ENCODE assay signal across 8 cellular contexts in genomic region chr14:100076630-100077029, GRCh38. TPM values are rescaled to one million over a fixed set of nuclear protein-coding genes. Genes with fewer than 3 reads are reported as not detected.
DNase-seq lines count a peak whose midpoint lies in the region; ATAC-seq, FAIRE-seq and TF ChIP-seq lines count a peak whose summit lies in the region.

No MANE protein-coding gene starts in this region.

- no peak overlapping the region for H2BK20ac ChIP-seq in IMR-90 (ENCODE audit: low read depth, low read length)

- H3K36me3 Mint-ChIP-seq in astrocyte (ENCODE audit: low read depth, unreplicated experiment) = peaks cover 4% of the 10 kb centered on the region

- no peak for TF ChIP-seq RAD21 in IMR-90 (IDR thresholded peaks at IDR 0.05; ENCODE audit: low read length)

- TF ChIP-seq CTCF in IMR-90 (conservative IDR thresholded peaks at IDR 0.05; ENCODE audit: low read depth, low read length) = no peak
- TF ChIP-seq CTCF in astrocyte (IDR thresholded peaks at IDR 0.05; ENCODE audit: insufficient read depth, low read depth, low read length) = no peak
- no peak for TF ChIP-seq CTCF in lower lobe of right lung (IDR thresholded peaks at IDR 0.05)

- POLR2A ChIA-PET in IMR-90 (lab: Charles Lee; ENCODE audit: unreplicated experiment) = no interaction called here

- no peak overlapping the region for H3K18ac ChIP-seq in IMR-90 (ENCODE audit: low read depth, low read length)

- H3K23ac ChIP-seq in IMR-90 (ENCODE audit: low read depth, low read length) = no peak overlapping the region

- H2BK120ac ChIP-seq in IMR-90 (ENCODE audit: low read depth, low read length) = no peak overlapping the region

- H3K4me3 Mint-ChIP-seq in astrocyte (ENCODE audit: unreplicated experiment) = no peak overlapping the region

- H3K9ac ChIP-seq in IMR-90 (ENCODE audit: low read depth, low read length) (no peak overlapping the region), astrocyte (ENCODE audit: low read length) (no peak overlapping the region)

- peak overlapping the region; percentile 44; the same call in 1 of the 2 replicates for H3K14ac ChIP-seq in IMR-90 (replicated peaks; ENCODE audit: low read depth, low read length)

- H4K91ac ChIP-seq in IMR-90 (ENCODE audit: insufficient read depth, low read depth, low read length) = no peak overlapping the region

- no peak for TF ChIP-seq POLR2A in IMR-90 (IDR thresholded peaks at IDR 0.05; ENCODE audit: low read depth, low read length)

- no peak overlapping the region for H2AK5ac ChIP-seq in IMR-90 (ENCODE audit: low read depth, low read length)

- in situ Hi-C loops in IMR-90 (cut with MboI; ENCODE audit: low sequenced_read_pairs) = no loop called here

- H3K27me3 ChIP-seq in ACC112 (ENCODE audit: insufficient read depth, low read length) (no peaks in the 10 kb centered on the region), IMR-90 (ENCODE audit: control insufficient read depth, insufficient read depth, low read length) (no peaks in the 10 kb centered on the region), astrocyte (ENCODE audit: insufficient read depth, low read length) (no peaks in the 10 kb centered on the region), lower lobe of right lung (ENCODE audit: low read depth) (no peaks in the 10 kb centered on the region)

- H4K5ac ChIP-seq in IMR-90 (ENCODE audit: low read depth, low read length) = no peak overlapping the region

- ATAC-seq in IMR-90 (ENCODE audit: low read depth) = peak; percentile 43
- ATAC-seq in lower lobe of right lung = peak; percentile 45
- no peak for ATAC-seq in HG03045 (IDR thresholded peaks at IDR 0.05; ENCODE audit: unreplicated experiment)

- H2AFZ ChIP-seq in ACC112 (ENCODE audit: low read length, unreplicated experiment) = peak overlapping the region; percentile 18
- H2AFZ ChIP-seq in IMR-90 (replicated peaks; ENCODE audit: low read length, poor library complexity) = no peak overlapping the region
- H2AFZ ChIP-seq in astrocyte (ENCODE audit: low read depth, low read length) = no peak overlapping the region

- H3K56ac ChIP-seq in IMR-90 (ENCODE audit: extremely low read depth, insufficient read depth, low read length) = no peak overlapping the region

- no peak for FAIRE-seq in astrocyte (lab: Jason Lieb, UNC)

- CTCF ChIA-PET in IMR-90 (lab: Yijun Ruan, JAX) = no interaction called here

- H3K9me1 ChIP-seq in IMR-90 (ENCODE audit: insufficient read depth, low read length) = peaks cover 6% of the 10 kb centered on the region; the same call in 1 of the 2 replicates

- H2BK5ac ChIP-seq in IMR-90 (ENCODE audit: low read depth, low read length, poor library complexity, severe bottlenecking) = no peak overlapping the region

- no peaks in the 10 kb centered on the region for H3K9me3 Mint-ChIP-seq in astrocyte (ENCODE audit: unreplicated experiment)

- no peak overlapping the region for H2BK15ac ChIP-seq in IMR-90 (ENCODE audit: low read depth, low read length)

- H3K4me3 ChIP-seq in ACC112 (ENCODE audit: low read depth, low read length) = no peak overlapping the region
- no peak overlapping the region for H3K4me3 ChIP-seq in IMR-90 (ENCODE audit: insufficient read depth, low read depth, low read length)
- no peak overlapping the region for H3K4me3 ChIP-seq in astrocyte (ENCODE audit: insufficient read depth, low read depth, low read length)
- no peak overlapping the region for H3K4me3 ChIP-seq in lower lobe of right lung

- dilution Hi-C loops in IMR-90 (cut with HindIII; ENCODE audit: low sequenced_read_pairs, unreplicated experiment) = no loop called here

- peaks cover 20% of the 10 kb centered on the region for H4K20me1 ChIP-seq in IMR-90 (ENCODE audit: insufficient read depth, low read length)
- H4K20me1 ChIP-seq in astrocyte (ENCODE audit: insufficient read depth, low read length) = peaks cover 81% of the 10 kb centered on the region

- H3K27ac ChIP-seq in ACC112 (ENCODE audit: low read depth, low read length) (peak overlapping the region; percentile 42; the same call in 1 of the 2 replicates), IMR-90 (ENCODE audit: insufficient read depth, low read length) (no peak overlapping the region), astrocyte (ENCODE audit: low read depth, low read length) (no peak overlapping the region), lower lobe of right lung (peak overlapping the region; percentile 37)

- no peaks in the 10 kb centered on the region for H3K79me2 ChIP-seq in ACC112 (ENCODE audit: control insufficient read depth, insufficient read depth, low read length, unreplicated experiment)
- peaks cover 41% of the 10 kb centered on the region for H3K79me2 ChIP-seq in astrocyte (ENCODE audit: insufficient read depth, low read length)

- DNase-seq in IMR-90 (peak; percentile 81), astrocyte (ENCODE audit: low read depth) (peak; percentile 56), lower lobe of right lung (peak; percentile 71), SK-N-DZ (ENCODE audit: low spot score) (no peak)
- DNase-seq in stimulated activated CD8-positive, alpha-beta memory T cell treated with anti-CD3 and anti-CD28 coated beads, Interleukin-4, amount 100 ng/mL, for 48 hours = no peak
- DNase-seq in effector CD4-positive, alpha-beta T cell = no peak

- no peak overlapping the region for H2AK9ac ChIP-seq in IMR-90 (replicated peaks; ENCODE audit: low read depth, low read length, poor library complexity)

- no peaks in the 10 kb centered on the region for H3K27me3 Mint-ChIP-seq in astrocyte (ENCODE audit: low read depth, unreplicated experiment)

- H3K4me2 ChIP-seq in IMR-90 (ENCODE audit: low read depth, low read length) (no peak overlapping the region), astrocyte (ENCODE audit: low read length) (no peak overlapping the region)

- no TSS peak for BruUV-seq in IMR-90 (replicated peaks; lab: Mats Ljungman, UMichigan)

- H4K8ac ChIP-seq in IMR-90 (ENCODE audit: low read depth in 2 of 2, low read length in 2 of 2) = no peak overlapping the region

- WGBS in IMR-90 (ENCODE audit: extremely low coverage in 2 of 2, insufficient read length in 1 of 2), 2 experiments = 76% methylated on average over 3 of the region's 7 CpGs; no CpG with 5 or more reads in 1 of the 2 experiments

- intact Hi-C loops in IMR-90 (cut with micrococcal nuclease) (no loop called here), lower lobe of right lung (cut with DNase I) (no loop called here)

- H3K79me1 ChIP-seq in IMR-90 (ENCODE audit: low read depth in 1 of 2, low read length in 2 of 2) = peaks cover 7 to 8% of the 10 kb centered on the region in 2 experiments; a peak in 2 of 4 replicates

- H3K9me3 ChIP-seq in IMR-90 (ENCODE audit: control insufficient read depth, insufficient read depth, low read length) (no peaks in the 10 kb centered on the region), astrocyte (ENCODE audit: insufficient read depth, low read depth, low read length) (no peaks in the 10 kb centered on the region), lower lobe of right lung (no peaks in the 10 kb centered on the region)

- H3K36me3 ChIP-seq in ACC112 (ENCODE audit: insufficient read depth, low read length) = no peaks in the 10 kb centered on the region
- no peaks in the 10 kb centered on the region for H3K36me3 ChIP-seq in IMR-90 (ENCODE audit: control insufficient read depth, insufficient read depth, low read length)
- no peaks in the 10 kb centered on the region for H3K36me3 ChIP-seq in astrocyte (ENCODE audit: insufficient read depth, low read length)
- H3K36me3 ChIP-seq in lower lobe of right lung = no peaks in the 10 kb centered on the region

- H3K4ac ChIP-seq in IMR-90 (ENCODE audit: low read depth, low read length) = no peak overlapping the region

- no peak overlapping the region for H3K27ac Mint-ChIP-seq in astrocyte (ENCODE audit: unreplicated experiment)

- H3K4me1 ChIP-seq in ACC112 (ENCODE audit: control insufficient read depth, insufficient read depth, low read length, unreplicated experiment) = peaks cover 21% of the 10 kb centered on the region
- H3K4me1 ChIP-seq in IMR-90 (ENCODE audit: control insufficient read depth, insufficient read depth, low read length) = peaks cover 8% of the 10 kb centered on the region; the same call in 1 of the 2 replicates
- H3K4me1 ChIP-seq in astrocyte (ENCODE audit: insufficient read depth, low read length) = peaks cover 25% of the 10 kb centered on the region
- H3K4me1 ChIP-seq in lower lobe of right lung = peaks cover 83% of the 10 kb centered on the region

- peaks cover 26% of the 10 kb centered on the region for H3K4me1 Mint-ChIP-seq in astrocyte (ENCODE audit: low read depth, unreplicated experiment)

TF ChIP-seq in IMR-90, 13 proteins besides CTCF, POLR2A, EP300 and RAD21:
- no peak for TF ChIP-seq RCOR1 (IDR thresholded peaks at IDR 0.05; ENCODE audit: insufficient replicate concordance, low read length)
- peak; percentile 74 for TF ChIP-seq USF2 (IDR thresholded peaks at IDR 0.05; ENCODE audit: low read depth, low read length)
- TF ChIP-seq BHLHE40 (IDR thresholded peaks at IDR 0.05; ENCODE audit: low read depth, low read length) = peak; percentile 61
- peak; percentile 100 for TF ChIP-seq CEBPB (IDR thresholded peaks at IDR 0.05; ENCODE audit: low read depth, low read length)

RNA-seq across cellular contexts. Expression of gene EVL, which starts 11.4 kb away (rescaled TPM):
- total RNA-seq in IMR-90 (2012; rRNA removed) = 7.2 TPM in 2 replicates
- 36.5 and 36.6 TPM in 2 replicates for polyA plus RNA-seq in IMR-90 (2012; rRNA removed)
- polyA plus RNA-seq in IMR-90 (2012; cell fraction: cytosol; rRNA removed) = 23.4 and 26.6 TPM in 2 replicates
- polyA plus RNA-seq in IMR-90 (2012; cell fraction: nucleus; rRNA removed; ENCODE audit: low replicate concordance) = 208 and 301 TPM in 2 replicates
- total RNA-seq in astrocyte = 48.9 and 50.2 TPM in 2 replicates
- total RNA-seq in lower lobe of right lung = 226 TPM
- 39.7 and 44.9 TPM in 2 replicates for polyA plus RNA-seq in SK-N-DZ (2014; cell fraction: cytosol; rRNA removed)
- 110 and 158 TPM in 2 replicates for polyA plus RNA-seq in SK-N-DZ (2014; cell fraction: nucleus; rRNA removed)

Comparison
In these comparisons a context has a peak if more than half of its experiments do, and no peak if none do; other contexts are left out.
1. H3K27ac ChIP-seq: peak in ACC112 (single experiment) and lower lobe of right lung (single experiment); none in IMR-90 (single experiment) and astrocyte (single experiment).
2. DNase-seq: peak in IMR-90 (single experiment), astrocyte (single experiment) and lower lobe of right lung (single experiment); none in stimulated activated CD8-positive, alpha-beta memory T cell treated with anti-CD3 and anti-CD28 coated beads, Interleukin-4, amount 100 ng/mL, for 48 hours (single experiment), SK-N-DZ (single experiment) and effector CD4-positive, alpha-beta T cell (single experiment).